19 cellular contexts compared by ENCODE assay signal in the genomic region with DNA sequence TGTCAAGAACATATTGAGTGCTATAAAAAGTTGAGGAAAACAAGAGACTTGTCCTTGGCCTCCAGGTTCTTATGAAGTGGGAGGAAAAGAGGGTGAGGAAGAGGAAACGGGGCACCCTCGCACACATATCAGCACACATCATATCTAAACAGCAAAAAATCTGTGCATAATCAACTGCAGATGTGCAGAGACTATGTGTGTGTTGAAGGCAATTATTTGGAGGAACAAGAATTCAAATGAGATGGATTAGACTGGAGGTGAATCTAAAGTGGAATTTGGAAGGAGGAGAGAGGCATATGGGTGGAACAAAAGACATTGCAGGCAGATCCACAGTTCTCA.
DNase-seq lines count a peak whose midpoint lies in the region; ATAC-seq and TF ChIP-seq lines count a peak whose summit lies in the region.
"Had no signal": no experiment of that assay in that cellular context is flagged by ENCODE, and none has a peak within 500 bp of the region (broad histone marks: within the 10 kb centered on the region; RNA-seq: fewer than 3 reads in every experiment).

No MANE protein-coding gene starts in this region.

- no peak overlapping the region for H3K27ac ChIP-seq in OCI-LY3 (ENCODE audit: low read length)
- H3K27ac ChIP-seq: A549, lower lobe of right lung, stomach had no signal

- no peak overlapping the region for H2AFZ ChIP-seq in OCI-LY3 (ENCODE audit: low read depth, low read length)

- H3K4me1 ChIP-seq in OCI-LY3 (ENCODE audit: low read length) = peaks cover 22% of the 10 kb centered on the region
- H3K4me1 ChIP-seq: A549 had no signal

- H3K36me3 ChIP-seq in OCI-LY3 (replicated peaks; ENCODE audit: low read depth, low read length) = no peaks in the 10 kb centered on the region
- H3K36me3 ChIP-seq: lower lobe of right lung, stomach had no signal

- H3K4me2 ChIP-seq in OCI-LY3 (ENCODE audit: low read length) = peak overlapping the region; percentile 9
- H3K4me2 ChIP-seq: A549 had no signal

- no peaks in the 10 kb centered on the region for H4K20me1 ChIP-seq in OCI-LY3 (ENCODE audit: insufficient read depth, low read length)

- H3K79me2 ChIP-seq in OCI-LY3 (ENCODE audit: low read length) = no peaks in the 10 kb centered on the region

- TF ChIP-seq CTCF in AG10803 (conservative IDR thresholded peaks at IDR 0.05; ENCODE audit: low read length) (no peak), OCI-LY3 (IDR thresholded peaks at IDR 0.05; ENCODE audit: low read depth, low read length) (no peak), foreskin fibroblast (IDR thresholded peaks at IDR 0.05; ENCODE audit: low read depth, low read length) (no peak)

- peaks cover 26% of the 10 kb centered on the region for H3K27me3 ChIP-seq in OCI-LY3 (ENCODE audit: low read depth, low read length)

- H3K4me3 ChIP-seq in AG10803 (ENCODE audit: low read length) = 0 out of 2 replicates have a peak overlapping the region, but pooled peaks have one; percentile 6
- H3K4me3 ChIP-seq in OCI-LY3 (ENCODE audit: low read length) = no peak overlapping the region
- no peak overlapping the region for H3K4me3 ChIP-seq in foreskin fibroblast (ENCODE audit: low read depth in 1 of 2, low read length in 2 of 2)
- H3K4me3 ChIP-seq: A549, lower lobe of right lung, stomach had no signal

- no peaks in the 10 kb centered on the region for H3K9me3 ChIP-seq in OCI-LY3 (ENCODE audit: insufficient read depth, low read length)
- H3K9me3 ChIP-seq: A549, lower lobe of right lung, stomach had no signal

- H3K9ac ChIP-seq in OCI-LY3 (ENCODE audit: low read length) = no peak overlapping the region

- DNase-seq in AG10803 (ENCODE audit: low read depth) (peak; percentile 68), foreskin fibroblast (peak; percentile 66 to 81), medulla oblongata (ENCODE audit: extremely low spot score) (no peak), DMS 273 (lab: John Stamatoyannopoulos, UW; ENCODE audit: unreplicated experiment) (no peak)
- no peak for DNase-seq in activated effector memory CD4-positive, alpha-beta T cell treated with anti-CD3 and anti-CD28 coated beads, Interleukin-2, amount 50 U/mL, for 16 hours
- DNase-seq: activated CD8-positive, alpha-beta memory T cell treated with anti-CD3 and anti-CD28 coated beads, Interleukin-2, amount 10 ng/mL, durations not matched to agents 7 days and 5 days; activated gamma-delta T cell treated with Interleukin-2 at 50 U/mL for 16 hours; CD8-positive, alpha-beta memory T cell; lower lobe of right lung; MM.1S; NCI-H1694 treated with DMSO at 0.1 percent for 48 hours; NCI-H345; Right ventricle myocardium superior; stomach had no signal

- ATAC-seq in GM19395 (IDR thresholded peaks at IDR 0.05; ENCODE audit: unreplicated experiment) (peak; percentile 14), HG03469 (IDR thresholded peaks at IDR 0.05; ENCODE audit: unreplicated experiment) (no peak)
- ATAC-seq: A549; activated CD4-positive, CD25-positive, alpha-beta regulatory T cell treated with anti-CD3 and anti-CD28 coated beads, Interleukin-2, amount 50 U/mL, for 24 hours; activated CD8-positive, alpha-beta memory T cell treated with anti-CD3 and anti-CD28 coated beads, Interleukin-2, amount 10 ng/mL, durations not matched to agents 7 days and 5 days had no signal

Comparison
In these comparisons a context has a peak if more than half of its experiments do, and no peak if none do; other contexts are left out.
1. DNase-seq: peak in AG10803 (single experiment) and foreskin fibroblast (2 of 2); none in medulla oblongata (single experiment), activated effector memory CD4-positive, alpha-beta T cell treated with anti-CD3 and anti-CD28 coated beads, Interleukin-2, amount 50 U/mL, for 16 hours (single experiment) and DMS 273 (single experiment).